Comparison of ENCODE assay signal across 1 cellular context in genomic region chr6:24872769-24873168, GRCh38.
TF ChIP-seq lines count a peak whose summit lies in the region.

No MANE protein-coding gene starts in this region.

TF ChIP-seq in GM12878, 131 proteins besides CTCF, POLR2A, EP300 and RAD21 (continued from another document):
- TF ChIP-seq CUX1 (IDR thresholded peaks at IDR 0.05; ENCODE audit: insufficient replicate concordance, low read depth, low read length) (no peak), HDGF (IDR thresholded peaks at IDR 0.05) (no peak), MTA2 (IDR thresholded peaks at IDR 0.05; ENCODE audit: low read depth) (no peak), PBX3 (IDR thresholded peaks at IDR 0.05; ENCODE audit: insufficient replicate concordance, low read depth, low read length) (no peak), ZNF622 (IDR thresholded peaks at IDR 0.05) (no peak), CEBPZ (IDR thresholded peaks at IDR 0.05; ENCODE audit: low read depth, low read length) (no peak), KAT2A (conservative IDR thresholded peaks at IDR 0.05; ENCODE audit: control insufficient read depth, low read depth, low read length) (no peak), POLR2AphosphoS2 (IDR thresholded peaks at IDR 0.05; ENCODE audit: low read depth, low read length) (no peak), ASH2L (IDR thresholded peaks at IDR 0.05; ENCODE audit: borderline replicate concordance, low read depth) (no peak), SMAD1 (IDR thresholded peaks at IDR 0.05; ENCODE audit: low read depth, partially characterized antibody) (no peak), PRDM15 (CRISPR knock-in tag; IDR thresholded peaks at IDR 0.05) (no peak), RUNX3 (IDR thresholded peaks at IDR 0.05; ENCODE audit: low read length) (no peak), ZNF24 (IDR thresholded peaks at IDR 0.05) (no peak), JUND (IDR thresholded peaks at IDR 0.05; ENCODE audit: low read depth, low read length) (no peak)
